Comparison of ENCODE assay signal across 8 cellular contexts in the genomic region with DNA sequence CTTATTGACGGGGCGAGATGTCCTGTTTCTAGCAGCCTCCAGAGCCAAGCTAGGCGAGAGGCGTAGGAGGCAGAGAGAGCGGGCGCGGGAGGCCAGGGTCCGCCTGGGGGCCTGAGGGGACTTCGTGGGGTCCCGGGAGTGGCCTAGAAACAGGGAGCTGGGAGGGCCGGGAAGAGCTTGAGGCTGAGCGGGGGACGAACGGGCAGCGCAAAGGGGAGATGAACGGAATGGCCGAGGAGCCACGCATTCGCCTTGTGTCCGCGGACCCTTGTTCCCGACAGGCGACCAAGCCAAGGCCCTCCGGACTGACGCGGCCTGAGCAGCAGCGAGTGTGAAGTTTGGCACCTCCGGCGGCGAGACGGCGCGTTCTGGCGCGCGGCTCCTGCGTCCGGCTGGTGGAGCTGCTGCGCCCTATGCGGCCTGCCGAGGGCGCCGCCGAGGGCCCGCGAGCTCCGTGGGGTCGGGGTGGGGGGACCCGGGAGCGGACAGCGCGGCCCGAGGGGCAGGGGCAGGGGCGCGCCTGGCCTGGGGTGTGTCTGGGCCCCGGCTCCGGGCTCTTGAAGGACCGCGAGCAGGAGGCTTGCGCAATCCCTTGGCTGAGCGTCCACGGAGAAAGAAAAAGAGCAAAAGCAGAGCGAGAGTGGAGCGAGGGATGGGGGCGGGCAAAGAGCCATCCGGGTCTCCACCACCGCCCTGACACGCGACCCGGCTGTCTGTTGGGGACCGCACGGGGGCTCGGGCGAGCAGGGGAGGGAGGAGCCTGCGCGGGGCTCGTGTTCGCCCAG. TPM values are rescaled to one million over a fixed set of nuclear protein-coding genes. Genes with fewer than 3 reads are reported as not detected.
DNase-seq lines count a peak whose midpoint lies in the region; ATAC-seq, FAIRE-seq and TF ChIP-seq lines count a peak whose summit lies in the region.

No MANE protein-coding gene starts in this region.

- no peaks in the 10 kb centered on the region for H3K27me3 ChIP-seq in CD4-positive, CD25-positive, alpha-beta regulatory T cell (ENCODE audit: control insufficient read depth, insufficient read depth, low read length)
- H3K27me3 ChIP-seq in hepatocyte (peaks cover 37% of the 10 kb centered on the region), small intestine (ENCODE audit: control insufficient read depth in 2 of 2, insufficient read depth in 2 of 2, low read length in 2 of 2) (peaks cover 0 to 16% of the 10 kb centered on the region in 2 donors)

- POLR2A ChIA-PET in activated naive CD8-positive, alpha-beta T cell treated with anti-CD3 and anti-CD28 coated beads, Interleukin-2, amount 10 ng/mL, durations not matched to agents 7 days and 5 days (lab: Charles Lee), result interaction anchor here (0.6 to 5.2 kb wide), 14 partner anchors 11 to 157 kb away, joined by 3 to 76 read pairs (median 6); a partner anchor contains a TSS

- H3K9me2 ChIP-seq in hepatocyte (replicated peaks; ENCODE audit: insufficient read depth), result no peaks in the 10 kb centered on the region

- no peak for FAIRE-seq in small intestine (lab: Jason Lieb, UNC)

- H3K4me1 Mint-ChIP-seq in CD4-positive, CD25-positive, alpha-beta regulatory T cell, result peaks cover 5 to 58% (median 19%) of the 10 kb centered on the region in 4 donors
- peaks cover 18% of the 10 kb centered on the region for H3K4me1 Mint-ChIP-seq in activated naive CD8-positive, alpha-beta T cell treated with anti-CD3 and anti-CD28 coated beads, Interleukin-2, amount 10 ng/mL, durations not matched to agents 7 days and 5 days

- H4K20me1 ChIP-seq in hepatocyte (ENCODE audit: insufficient read depth, poor library complexity, severe bottlenecking), result peaks cover 32% of the 10 kb centered on the region

- peak in 2 of 3 donors; percentile 40 to 41 for DNase-seq in CD4-positive, CD25-positive, alpha-beta regulatory T cell
- DNase-seq in Jurkat, Clone E6-1 (ENCODE audit: low read depth, low spot score), result no peak
- peak; percentile 68 for DNase-seq in activated naive CD8-positive, alpha-beta T cell treated with anti-CD3 and anti-CD28 coated beads, Interleukin-2, amount 10 ng/mL, durations not matched to agents 7 days and 5 days
- DNase-seq in hepatocyte (ENCODE audit: low spot score) (peak; percentile 78), small intestine (peak; percentile 59), NCI-H526 treated with DMSO at 0.1 percent for 48 hours (lab: John Stamatoyannopoulos, UW) (no peak), GM19240 (ENCODE audit: insufficient read length, low spot score) (no peak)

- H3K36me3 Mint-ChIP-seq in CD4-positive, CD25-positive, alpha-beta regulatory T cell, result peaks cover 5% of the 10 kb centered on the region
- peaks cover 5% of the 10 kb centered on the region for H3K36me3 Mint-ChIP-seq in activated naive CD8-positive, alpha-beta T cell treated with anti-CD3 and anti-CD28 coated beads, Interleukin-2, amount 10 ng/mL, durations not matched to agents 7 days and 5 days

- H3K27ac ChIP-seq in CD4-positive, CD25-positive, alpha-beta regulatory T cell (ENCODE audit: insufficient read depth, low read length, poor library complexity, severe bottlenecking), result no peak overlapping the region
- peak overlapping the region; percentile 85 for H3K27ac ChIP-seq in hepatocyte
- no peak overlapping the region for H3K27ac ChIP-seq in small intestine (ENCODE audit: low read depth in 1 of 2, low read length in 1 of 2)

- peaks cover 0 to 2% (median 0%) of the 10 kb centered on the region in 7 donors for H3K9me3 Mint-ChIP-seq in CD4-positive, CD25-positive, alpha-beta regulatory T cell
- no peaks in the 10 kb centered on the region for H3K9me3 Mint-ChIP-seq in activated naive CD8-positive, alpha-beta T cell treated with anti-CD3 and anti-CD28 coated beads, Interleukin-2, amount 10 ng/mL, durations not matched to agents 7 days and 5 days

- peak overlapping the region; percentile 68 to 87 (median 78) for H3K4me3 Mint-ChIP-seq in CD4-positive, CD25-positive, alpha-beta regulatory T cell
- peak overlapping the region; percentile 99 for H3K4me3 Mint-ChIP-seq in activated naive CD8-positive, alpha-beta T cell treated with anti-CD3 and anti-CD28 coated beads, Interleukin-2, amount 10 ng/mL, durations not matched to agents 7 days and 5 days

- peaks cover 29% of the 10 kb centered on the region for H3K79me2 ChIP-seq in hepatocyte

- H3K36me3 ChIP-seq in CD4-positive, CD25-positive, alpha-beta regulatory T cell (ENCODE audit: control insufficient read depth, insufficient read depth, low read length), result no peaks in the 10 kb centered on the region
- H3K36me3 ChIP-seq in hepatocyte (replicated peaks; ENCODE audit: insufficient read depth, low read depth), result no peaks in the 10 kb centered on the region
- H3K36me3 ChIP-seq in small intestine (ENCODE audit: control insufficient read depth in 2 of 2, insufficient read depth in 2 of 2, low read length in 2 of 2), result no peaks in the 10 kb centered on the region

- peaks cover 47% of the 10 kb centered on the region for H3K27me3 Mint-ChIP-seq in CD4-positive, CD25-positive, alpha-beta regulatory T cell
- peaks cover 33% of the 10 kb centered on the region for H3K27me3 Mint-ChIP-seq in activated naive CD8-positive, alpha-beta T cell treated with anti-CD3 and anti-CD28 coated beads, Interleukin-2, amount 10 ng/mL, durations not matched to agents 7 days and 5 days

- peak overlapping the region; percentile 50 for H2AFZ ChIP-seq in hepatocyte

- WGBS in hepatocyte (ENCODE audit: low lambda C conversion rate, missing lambda C conversion rate), result 6% methylated on average over 43 of the region's 78 CpGs
- 3 to 7% (median 4%) methylated on average over 56 to 78 of the region's 78 CpGs for WGBS in small intestine, 3 donors

- H3K27ac Mint-ChIP-seq in CD4-positive, CD25-positive, alpha-beta regulatory T cell, result peak overlapping the region in 1 of 3 donors; percentile 95
- H3K27ac Mint-ChIP-seq in activated naive CD8-positive, alpha-beta T cell treated with anti-CD3 and anti-CD28 coated beads, Interleukin-2, amount 10 ng/mL, durations not matched to agents 7 days and 5 days, result peak overlapping the region; percentile 56

- no peak overlapping the region for H3K4me3 ChIP-seq in CD4-positive, CD25-positive, alpha-beta regulatory T cell (ENCODE audit: low read depth, low read length)
- peak overlapping the region; percentile 50 for H3K4me3 ChIP-seq in Jurkat, Clone E6-1 (ENCODE audit: low read length)
- H3K4me3 ChIP-seq in hepatocyte, result no peak overlapping the region
- H3K4me3 ChIP-seq in small intestine (ENCODE audit: low read depth in 1 of 2, low read length in 2 of 2), result peak overlapping the region in 1 of 2 donors; percentile 49

- peak; percentile 30 for TF ChIP-seq CTCF in hepatocyte (IDR thresholded peaks at IDR 0.05; ENCODE audit: poor library complexity)

- H3K4me2 ChIP-seq in hepatocyte, result peak overlapping the region; percentile 100

- H3K4me1 ChIP-seq in CD4-positive, CD25-positive, alpha-beta regulatory T cell (ENCODE audit: control insufficient read depth, insufficient read depth, low read length, poor library complexity, severe bottlenecking), result peaks cover 89% of the 10 kb centered on the region
- H3K4me1 ChIP-seq in hepatocyte (ENCODE audit: insufficient read depth), result peaks cover 74% of the 10 kb centered on the region
- H3K4me1 ChIP-seq in small intestine (ENCODE audit: control insufficient read depth in 2 of 2, insufficient read depth in 1 of 2, low read depth in 1 of 2, low read length in 1 of 2), result peaks cover 8 to 9% of the 10 kb centered on the region in 2 donors

- H3K9me3 ChIP-seq in CD4-positive, CD25-positive, alpha-beta regulatory T cell (ENCODE audit: control insufficient read depth in 2 of 2, low read length in 2 of 2), result no peaks in the 10 kb centered on the region
- H3K9me3 ChIP-seq in hepatocyte (ENCODE audit: low read depth) (no peaks in the 10 kb centered on the region), small intestine (ENCODE audit: control insufficient read depth, low read depth) (no peaks in the 10 kb centered on the region)

- no peak for ATAC-seq in CD4-positive, CD25-positive, alpha-beta regulatory T cell (ENCODE audit: low read depth in 2 of 2)
- no peak for ATAC-seq in activated naive CD8-positive, alpha-beta T cell treated with anti-CD3 and anti-CD28 coated beads, Interleukin-2, amount 10 ng/mL, durations not matched to agents 7 days and 5 days (ENCODE audit: low read depth)
- no peak for ATAC-seq in HG02973 (IDR thresholded peaks at IDR 0.05; ENCODE audit: unreplicated experiment)

RNA-seq across cellular contexts. Expression of a gene that starts 1.2 kb away (rescaled TPM):
- total RNA-seq in CD4-positive, CD25-positive, alpha-beta regulatory T cell, result 137 TPM
- polyA plus RNA-seq in CD4-positive, CD25-positive, alpha-beta regulatory T cell, result 10 to 100 TPM in 1 of 4 donors, 1 to 10 TPM in 3; 2.9 to 10.0 (median 4.6) TPM
- polyA plus RNA-seq in Jurkat, Clone E6-1 (2012; ENCODE audit: insufficient read depth, insufficient read length), result 28.7 TPM
- 10 to 100 TPM; 53.8 to 54.4 TPM for total RNA-seq in activated naive CD8-positive, alpha-beta T cell treated with anti-CD3 and anti-CD28 coated beads, Interleukin-2, amount 10 ng/mL, durations not matched to agents 7 days and 5 days
- total RNA-seq in hepatocyte, result 49.6 and 56.1 TPM in 2 replicates
- polyA plus RNA-seq in hepatocyte (74.3 and 86.7 TPM in 2 replicates), small intestine (10 to 100 TPM in 1 of 3 donors, 1 to 10 TPM in 2; 5.4 to 15.2 (median 6.3) TPM)

RNA-seq across cellular contexts. Expression of a gene that starts 43.5 kb away (rescaled TPM):
- total RNA-seq in CD4-positive, CD25-positive, alpha-beta regulatory T cell, result 3.4 TPM
- 1 to 10 TPM in 2 of 4 donors, under 1 TPM in 2; 0.30 to 1.7 (median 0.87) TPM for polyA plus RNA-seq in CD4-positive, CD25-positive, alpha-beta regulatory T cell
- polyA plus RNA-seq in Jurkat, Clone E6-1 (2012; ENCODE audit: insufficient read depth, insufficient read length), result 17.0 TPM
- 1 to 10 TPM; 4.9 to 5.5 TPM for total RNA-seq in activated naive CD8-positive, alpha-beta T cell treated with anti-CD3 and anti-CD28 coated beads, Interleukin-2, amount 10 ng/mL, durations not matched to agents 7 days and 5 days
- total RNA-seq in hepatocyte, result 4.3 and 8.6 TPM in 2 replicates
- polyA plus RNA-seq in hepatocyte (6.5 and 8.3 TPM in 2 replicates), small intestine (1 to 10 TPM; 2.7 to 6.1 (median 4.5) TPM)

Comparison
In these comparisons a context has a peak if more than half of its experiments do, and no peak if none do; other contexts are left out.
1. DNase-seq: peak in CD4-positive, CD25-positive, alpha-beta regulatory T cell (2 of 3), activated naive CD8-positive, alpha-beta T cell treated with anti-CD3 and anti-CD28 coated beads, Interleukin-2, amount 10 ng/mL, durations not matched to agents 7 days and 5 days (single experiment), hepatocyte (single experiment) and small intestine (single experiment); none in Jurkat, Clone E6-1 (single experiment), NCI-H526 treated with DMSO at 0.1 percent for 48 hours (single experiment) and GM19240 (single experiment).